ENCODE assay signal across 1 cellular context in genomic region chr1:41496080-41497055, GRCh38.
TF ChIP-seq lines count a peak whose summit lies in the region.

No MANE protein-coding gene starts in this region.

TF ChIP-seq in K562, 482 proteins besides CTCF, POLR2A, EP300 and RAD21 (continued from another document and continues in another):
- no peak for TF ChIP-seq HMBOX1 (IDR thresholded peaks at IDR 0.05)
- TF ChIP-seq UBTF (IDR thresholded peaks at IDR 0.05; ENCODE audit: borderline replicate concordance in 1 of 2, low read depth in 2 of 2, low read length in 2 of 2), result peak; percentile 52 to 60; a peak in 1 of 4 replicates
- no peak for TF ChIP-seq TAF7 (tag; IDR thresholded peaks at IDR 0.05)
- TF ChIP-seq ZNF354B (CRISPR knock-in tag; IDR thresholded peaks at IDR 0.05), result no peak
- no peak for TF ChIP-seq KHSRP (IDR thresholded peaks at IDR 0.05)
- peak in 1 of 2 experiments; percentile 69; a peak in 2 of 4 replicates for TF ChIP-seq HDAC1 (IDR thresholded peaks at IDR 0.05)
- peak; percentile 25 for TF ChIP-seq CTCFL (IDR thresholded peaks at IDR 0.05; ENCODE audit: borderline replicate concordance, insufficient read depth, low read depth, low read length, poor library complexity, severe bottlenecking)
- TF ChIP-seq CUX1 (CRISPR knock-in tag; IDR thresholded peaks at IDR 0.05), result peak; percentile 56; the same call in 1 of the 2 replicates
- peak; percentile 65; the same call in 1 of the 2 replicates for TF ChIP-seq ATF2 (CRISPR knock-in tag; IDR thresholded peaks at IDR 0.05)
- TF ChIP-seq MYC (IDR thresholded peaks at IDR 0.05; ENCODE audit: low read depth, low read length), result peak; percentile 88
- no peak for TF ChIP-seq MYC (CRISPR knock-in tag; IDR thresholded peaks at IDR 0.05; ENCODE audit: borderline replicate concordance, low read depth)
- no peak for TF ChIP-seq SMAD2 (IDR thresholded peaks at IDR 0.05; ENCODE audit: low read depth, low read length)
- TF ChIP-seq L3MBTL2 (IDR thresholded peaks at IDR 0.05), result peak; percentile 97
- peak; percentile 92 for TF ChIP-seq SOX6 (IDR thresholded peaks at IDR 0.05)
- TF ChIP-seq RREB1 (CRISPR knock-in tag; IDR thresholded peaks at IDR 0.05), result 0 out of 2 replicates have a peak, but pooled peaks have one; percentile 6
- TF ChIP-seq CCAR2 (IDR thresholded peaks at IDR 0.05; ENCODE audit: low read depth, low read length), result no peak
- peak; percentile 80 to 94 for TF ChIP-seq E2F6 (IDR thresholded peaks at IDR 0.05; ENCODE audit: borderline replicate concordance in 1 of 2, extremely low read depth in 1 of 2, insufficient read depth in 1 of 2, insufficient read length in 1 of 2, low read depth in 1 of 2, low read length in 1 of 2, poor library complexity in 1 of 2, severe bottlenecking in 1 of 2)
- 0 out of 2 replicates have a peak, but pooled peaks have one; percentile 41 for TF ChIP-seq SAFB (IDR thresholded peaks at IDR 0.05; ENCODE audit: borderline replicate concordance, low read depth, low read length)
- no peak for TF ChIP-seq THAP7 (CRISPR knock-in tag; IDR thresholded peaks at IDR 0.05)
- TF ChIP-seq ARID1B (IDR thresholded peaks at IDR 0.05), result peak; percentile 48; the same call in 1 of the 2 replicates
- no peak for TF ChIP-seq TAF1 (IDR thresholded peaks at IDR 0.05; ENCODE audit: control insufficient read depth, extremely low read depth, insufficient read depth, low read length, severe bottlenecking)
- peak in 1 of 2 experiments; percentile 71; a peak in 1 of 4 replicates for TF ChIP-seq FOXA3 (CRISPR knock-in tag; conservative IDR thresholded peaks at IDR 0.05 in 1 of 2, IDR thresholded peaks at IDR 0.05 in 1 of 2)
- TF ChIP-seq ETS2 (tag; IDR thresholded peaks at IDR 0.05; ENCODE audit: borderline replicate concordance, poor library complexity, severe bottlenecking), result no peak
- no peak for TF ChIP-seq FOXJ3 (CRISPR knock-in tag; IDR thresholded peaks at IDR 0.05)
- TF ChIP-seq ETS1 (conservative IDR thresholded peaks at IDR 0.05; ENCODE audit: control insufficient read depth, low read depth, low read length), result 0 out of 2 replicates have a peak, but pooled peaks have one; percentile 26
- no peak for TF ChIP-seq STAT5B (CRISPR knock-in tag; IDR thresholded peaks at IDR 0.05)
- TF ChIP-seq NR1H2 (CRISPR knock-in tag; IDR thresholded peaks at IDR 0.05), result no peak
- no peak for TF ChIP-seq NCOA6 (IDR thresholded peaks at IDR 0.05)
- no peak; the same call in 1 of the 2 replicates for TF ChIP-seq SRSF1 (IDR thresholded peaks at IDR 0.05; ENCODE audit: low read depth, low read length)
- TF ChIP-seq XRCC4 (IDR thresholded peaks at IDR 0.05; ENCODE audit: extremely low read depth, insufficient read depth, insufficient read length), result no peak
- peak; percentile 53 for TF ChIP-seq EGR1 (conservative IDR thresholded peaks at IDR 0.05)
- no peak for TF ChIP-seq NCOA1 (IDR thresholded peaks at IDR 0.05; ENCODE audit: low read depth)
- no peak for TF ChIP-seq ETV1 (tag; conservative IDR thresholded peaks at IDR 0.05; ENCODE audit: low read depth)
- TF ChIP-seq ARNT (IDR thresholded peaks at IDR 0.05), result no peak
- TF ChIP-seq JUNB (CRISPR knock-in tag; conservative IDR thresholded peaks at IDR 0.05), result peak; percentile 69
- TF ChIP-seq NFE2L1 (tag; IDR thresholded peaks at IDR 0.05; ENCODE audit: borderline replicate concordance, low read depth), result no peak
